ENCODE assay signal across 23 cellular contexts in genomic region chr2:67641709-67642397, GRCh38.
DNase-seq lines count a peak whose midpoint lies in the region; FAIRE-seq and TF ChIP-seq lines count a peak whose summit lies in the region.
"Had no signal": no experiment of that assay in that cellular context is flagged by ENCODE, and none has a peak within 500 bp of the region (broad histone marks: within the 10 kb centered on the region; RNA-seq: fewer than 3 reads in every experiment).

No MANE protein-coding gene starts in this region.

- DNase-seq in DMS53 (lab: John Stamatoyannopoulos, UW) (peak; percentile 25), DMS53 treated with DMSO at 0.1 percent for 48 hours (lab: John Stamatoyannopoulos, UW; ENCODE audit: unreplicated experiment) (no peak), HEK293T (ENCODE audit: extremely low spot score) (peak; percentile 8), bronchial epithelial cell (ENCODE audit: low read depth) (peak; percentile 62), kidney tubule cell (ENCODE audit: low spot score) (peak; percentile 67), anterior cingulate cortex (lab: John Stamatoyannopoulos, UW) (no peak), GM12892 (ENCODE audit: insufficient read length) (no peak), epidermal melanocyte (ENCODE audit: insufficient read length, low spot score) (no peak)
- DNase-seq: 8988T; activated B cell treated with CpG ODN at 0.5 μM for 24 hours; activated CD4-positive, alpha-beta memory T cell treated with anti-CD3 and anti-CD28 coated beads, Interleukin-2, amount 10 ng/mL, durations not matched to agents 7 days and 5 days; activated naive CD4-positive, alpha-beta T cell treated with anti-CD3 and anti-CD28 coated beads for 36 hours; activated T-cell treated with anti-CD3 and anti-CD28 coated beads, Interleukin-2, amount 50 U/mL, for 24 hours; Caco-2; left lung; NCI-H187; NCI-H510A; OCI-M1; retina had no signal

- H3K36me3 ChIP-seq in bronchial epithelial cell (ENCODE audit: control insufficient read depth, insufficient read depth, low read length) = no peaks in the 10 kb centered on the region
- H3K36me3 ChIP-seq: left lung, neutrophil, SJSA1, uterus had no signal

- no peak for FAIRE-seq in bronchial epithelial cell (lab: Jason Lieb, UNC)
- no peak for FAIRE-seq in GM12892 (lab: Jason Lieb, UNC)

- CTCF ChIA-PET in HEK293T (lab: Yijun Ruan, JAX) = interaction anchor here (0.9 kb wide), 1 partner anchor 9 kb away, joined by 3 read pairs; no protein-coding TSS in a partner anchor

- TF ChIP-seq POLR2A in GM12892 (IDR thresholded peaks at IDR 0.05; ENCODE audit: low read depth, low read length) = no peak

- no peak overlapping the region for H3K4me3 ChIP-seq in bronchial epithelial cell (ENCODE audit: low read depth, low read length)
- H3K4me3 ChIP-seq: coronary artery, left lung, SJSA1, uterus had no signal

- no peak for TF ChIP-seq CTCF in bronchial epithelial cell (IDR thresholded peaks at IDR 0.05; ENCODE audit: insufficient read depth, low read length, severe bottlenecking)

- POLR2A ChIA-PET in HEK293T (lab: Yijun Ruan, JAX) = no interaction called here

- H3K27me3 ChIP-seq in bronchial epithelial cell (ENCODE audit: control insufficient read depth, insufficient read depth, low read length) = peaks cover 2% of the 10 kb centered on the region
- H3K27me3 ChIP-seq: left lung, neutrophil, SJSA1, uterus had no signal

TF ChIP-seq in HEK293T, 16 proteins besides CTCF, POLR2A, EP300 and RAD21:
- TF ChIP-seq SP1 (IDR thresholded peaks at IDR 0.05) = no peak
- peak; percentile 14; the same call in 1 of the 2 replicates for TF ChIP-seq PKNOX1 (IDR thresholded peaks at IDR 0.05)

Comparison
In these comparisons a context has a peak if more than half of its experiments do, and no peak if none do; other contexts are left out.
1. DNase-seq: peak in DMS53 (single experiment), HEK293T (single experiment), bronchial epithelial cell (single experiment) and kidney tubule cell (single experiment); none in DMS53 treated with DMSO at 0.1 percent for 48 hours (single experiment), anterior cingulate cortex (0 of 58), GM12892 (single experiment) and epidermal melanocyte (single experiment).